Comparison of ENCODE assay signal across 19 cellular contexts in genomic region chr3:105274536-105274935, GRCh38.
"Had no signal": no experiment of that assay in that cellular context is flagged by ENCODE, and none has a peak within 500 bp of the region (broad histone marks: within the 10 kb centered on the region; RNA-seq: fewer than 3 reads in every experiment).

No MANE protein-coding gene starts in this region.

- H3K27me3 ChIP-seq: ascending aorta, cardiac muscle cell, colonic mucosa, tibial artery, uterus had no signal

- H3K9me3 Mint-ChIP-seq: activated naive CD8-positive, alpha-beta T cell treated with anti-CD3 and anti-CD28 coated beads, Interleukin-2, amount 10 ng/mL, durations not matched to agents 7 days and 5 days; nephron progenitor cell; stimulated activated naive B cell treated with anti-CD40 and anti-IgM and Interleukin-4, amounts not matched to agents 10 μg/mL and 1 μg/mL and 100 μg/mL, for 72 hours had no signal

- H3K4me1 ChIP-seq: ascending aorta, colonic mucosa, psoas muscle, tibial artery, uterus had no signal

- DNase-seq: activated CD4-positive, alpha-beta T cell treated with anti-CD3 and anti-CD28 coated beads for 48 hours; activated naive CD4-positive, alpha-beta T cell; activated naive CD8-positive, alpha-beta T cell treated with anti-CD3 and anti-CD28 coated beads, Interleukin-2, amount 10 ng/mL, durations not matched to agents 7 days and 5 days; colonic mucosa; esophagus squamous epithelium; left ventricle myocardium superior; mesendoderm; nephron progenitor cell; occipital lobe; psoas muscle; stimulated activated CD4-positive, alpha-beta T cell treated with anti-CD3 and anti-CD28 coated beads, Interleukin-2, amount 100 ng/mL, for 48 hours; stimulated activated naive B cell treated with anti-CD40 and anti-IgM and Interleukin-4, amounts not matched to agents 10 μg/mL and 1 μg/mL and 100 μg/mL, for 72 hours; T-helper 2 cell; tibial artery; uterus had no signal

- H3K27ac ChIP-seq: ascending aorta, cardiac muscle cell, colonic mucosa, esophagus squamous epithelium, psoas muscle, tibial artery, uterus had no signal

- H3K36me3 Mint-ChIP-seq: activated naive CD8-positive, alpha-beta T cell treated with anti-CD3 and anti-CD28 coated beads, Interleukin-2, amount 10 ng/mL, durations not matched to agents 7 days and 5 days; stimulated activated naive B cell treated with anti-CD40 and anti-IgM and Interleukin-4, amounts not matched to agents 10 μg/mL and 1 μg/mL and 100 μg/mL, for 72 hours; WTC11 had no signal

- H3K4me1 Mint-ChIP-seq: activated naive CD8-positive, alpha-beta T cell treated with anti-CD3 and anti-CD28 coated beads, Interleukin-2, amount 10 ng/mL, durations not matched to agents 7 days and 5 days; nephron progenitor cell; WTC11 had no signal

- H3K4me3 ChIP-seq: ascending aorta, cardiac muscle cell, colonic mucosa, esophagus squamous epithelium, psoas muscle, tibial artery, uterus had no signal

- H3K36me3 ChIP-seq: ascending aorta, cardiac muscle cell, colonic mucosa, esophagus squamous epithelium, tibial artery, uterus had no signal

- H3K4me3 Mint-ChIP-seq: activated naive CD8-positive, alpha-beta T cell treated with anti-CD3 and anti-CD28 coated beads, Interleukin-2, amount 10 ng/mL, durations not matched to agents 7 days and 5 days; nephron progenitor cell; stimulated activated naive B cell treated with anti-CD40 and anti-IgM and Interleukin-4, amounts not matched to agents 10 μg/mL and 1 μg/mL and 100 μg/mL, for 72 hours; WTC11 had no signal

- H3K9me3 ChIP-seq: ascending aorta, colonic mucosa, esophagus squamous epithelium, psoas muscle, tibial artery, uterus had no signal

- H3K27ac Mint-ChIP-seq: activated naive CD8-positive, alpha-beta T cell treated with anti-CD3 and anti-CD28 coated beads, Interleukin-2, amount 10 ng/mL, durations not matched to agents 7 days and 5 days; nephron progenitor cell; stimulated activated naive B cell treated with anti-CD40 and anti-IgM and Interleukin-4, amounts not matched to agents 10 μg/mL and 1 μg/mL and 100 μg/mL, for 72 hours; WTC11 had no signal

- ATAC-seq: left ventricle myocardium superior; psoas muscle; sciatic nerve; stimulated activated naive B cell treated with anti-CD40 and anti-IgM and Interleukin-4, amounts not matched to agents 10 μg/mL and 1 μg/mL and 100 μg/mL, for 72 hours; WTC11 had no signal
